19 cellular contexts compared by ENCODE assay signal in the genomic region with DNA sequence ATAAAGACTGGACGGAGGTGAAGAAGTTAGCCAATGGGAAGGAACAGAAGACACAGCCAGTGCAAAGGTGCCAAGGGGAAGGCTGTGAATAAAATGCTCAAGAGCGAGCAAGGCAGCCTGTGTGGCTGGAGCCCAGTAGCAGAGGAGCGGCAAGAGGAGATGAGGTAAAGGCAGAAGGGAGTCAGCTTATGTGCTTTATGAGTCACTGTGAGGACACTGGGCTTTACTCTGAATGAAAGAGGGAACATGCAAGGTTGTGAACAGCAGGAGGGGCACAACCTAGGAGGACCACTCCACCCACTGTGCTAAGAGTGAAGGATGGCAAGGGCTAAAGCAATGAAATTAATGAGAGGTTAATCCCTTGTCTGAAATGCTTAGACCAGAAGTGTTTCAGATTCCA.
DNase-seq lines count a peak whose midpoint lies in the region; ATAC-seq and TF ChIP-seq lines count a peak whose summit lies in the region.
"Had no signal": no experiment of that assay in that cellular context is flagged by ENCODE, and none has a peak within 500 bp of the region (broad histone marks: within the 10 kb centered on the region; RNA-seq: fewer than 3 reads in every experiment).

No MANE protein-coding gene starts in this region.

- no peaks in the 10 kb centered on the region for H4K20me1 ChIP-seq in HCT116 (ENCODE audit: insufficient read depth)

- H3K79me2 ChIP-seq in HCT116 (ENCODE audit: insufficient read depth, low read length) = peaks cover 1% of the 10 kb centered on the region; the same call in 1 of the 2 replicates

- CTCF ChIA-PET in HCT116 (lab: Charles Lee) (no interaction called here), RWPE1 (lab: Yijun Ruan, JAX) (no interaction called here)

- H3K27ac ChIP-seq in HCT116 (ENCODE audit: low read depth, low read length) (peak overlapping the region; percentile 96), WERI-Rb-1 (no peak overlapping the region), RWPE1 (no peak overlapping the region)
- H3K27ac ChIP-seq: Peyer's patch had no signal

- H3K9ac ChIP-seq in HCT116 (ENCODE audit: low read length) = no peak overlapping the region

- DNase-seq in ELR (ENCODE audit: low read depth) (peak; percentile 24), HCT116 (ENCODE audit: low read depth, low spot score) (no peak), WERI-Rb-1 (peak; percentile 54), epithelial cell of esophagus (ENCODE audit: low read depth) (peak; percentile 17), RWPE1 (ENCODE audit: low spot score) (no peak), DMS153 treated with DMSO at 0.1 percent for 48 hours (lab: John Stamatoyannopoulos, UW; ENCODE audit: unreplicated experiment) (no peak)
- DNase-seq: BE2C, DND-41, GOT3, Karpas-422, NCI-H1694, NCI-H2081, NCI-H2171, NCI-H345, NCI-H524 treated with DMSO at 0.1 percent for 48 hours, NCI-H82, Peyer's patch, Right ventricle myocardium superior had no signal

- no peaks in the 10 kb centered on the region for H3K27me3 ChIP-seq in HCT116 (ENCODE audit: insufficient read depth, low read length)
- no peaks in the 10 kb centered on the region for H3K27me3 ChIP-seq in WERI-Rb-1 (ENCODE audit: insufficient read depth, low read depth, severe bottlenecking)
- H3K27me3 ChIP-seq: Peyer's patch had no signal

- intact Hi-C loops in HCT116 (cut with micrococcal nuclease) = loop anchor here (10.0 kb wide), 1 partner anchor 117 kb away; no protein-coding TSS in a partner anchor

- no peak for TF ChIP-seq POLR2A in HCT116 (IDR thresholded peaks at IDR 0.05; ENCODE audit: borderline replicate concordance, extremely low read depth, insufficient read depth, insufficient read length)

- H3K4me1 ChIP-seq in HCT116 (ENCODE audit: control insufficient read depth in 1 of 2, insufficient read depth in 2 of 2, low read length in 2 of 2) = peaks cover 42 to 71% of the 10 kb centered on the region in 2 experiments
- H3K4me1 ChIP-seq: BE2C, Peyer's patch had no signal

- no peak for ATAC-seq in HCT116
- no peak for ATAC-seq in GM19023 (IDR thresholded peaks at IDR 0.05; ENCODE audit: unreplicated experiment)

- TF ChIP-seq RAD21 in HCT116 (IDR thresholded peaks at IDR 0.05; ENCODE audit: low read depth) = no peak

- no peak overlapping the region for H2AFZ ChIP-seq in HCT116 (ENCODE audit: low read depth, low read length, poor library complexity, severe bottlenecking)

- no peaks in the 10 kb centered on the region for H3K9me2 ChIP-seq in HCT116 (ENCODE audit: insufficient read depth)

- BruUV-seq in HCT116 (replicated peaks; lab: Mats Ljungman, UMichigan) = no TSS peak

- H3K9me3 ChIP-seq in HCT116 (ENCODE audit: control insufficient read depth in 1 of 2, insufficient read depth in 1 of 2, low read depth in 1 of 2, low read length in 2 of 2) (peaks cover 0 to 2% of the 10 kb centered on the region in 2 experiments; a peak in 1 of 4 replicates), WERI-Rb-1 (ENCODE audit: severe bottlenecking) (no peaks in the 10 kb centered on the region)
- H3K9me3 ChIP-seq: BE2C, Peyer's patch had no signal

- no peak for TF ChIP-seq CTCF in HCT116 (IDR thresholded peaks at IDR 0.05 in 2 of 3, conservative IDR thresholded peaks at IDR 0.05 in 1 of 3; ENCODE audit: borderline replicate concordance in 1 of 3, insufficient read depth in 1 of 3, low read depth in 2 of 3, low read length in 2 of 3)
- no peak for TF ChIP-seq CTCF in WERI-Rb-1 (IDR thresholded peaks at IDR 0.05; ENCODE audit: low read depth, low read length)
- TF ChIP-seq CTCF in epithelial cell of esophagus (IDR thresholded peaks at IDR 0.05; ENCODE audit: insufficient read depth, low read depth, low read length, missing control alignments) = no peak
- TF ChIP-seq CTCF in RWPE1 (conservative IDR thresholded peaks at IDR 0.05; ENCODE audit: low read depth) = no peak

- H3K4me3 ChIP-seq in HCT116 (replicated peaks in 1 of 2; ENCODE audit: low read depth in 1 of 2, low read length in 2 of 2) (no peak overlapping the region), WERI-Rb-1 (ENCODE audit: low read depth, low read length) (no peak overlapping the region), epithelial cell of esophagus (ENCODE audit: low read length) (no peak overlapping the region)
- H3K4me3 ChIP-seq: Peyer's patch had no signal

- RAD21 ChIA-PET in HCT116 (lab: Charles Lee; ENCODE audit: low non-redundant PET in 1 of 2, low total read pairs in 2 of 2, uncharacterized antibody in 2 of 2, unreplicated experiment in 2 of 2) = no interaction called here

- H3K36me3 ChIP-seq in HCT116 (ENCODE audit: control insufficient read depth in 1 of 2, insufficient read depth in 2 of 2, low read length in 2 of 2) = peaks cover 0 to 38% of the 10 kb centered on the region in 2 experiments; a peak in 2 of 4 replicates
- no peaks in the 10 kb centered on the region for H3K36me3 ChIP-seq in WERI-Rb-1
- H3K36me3 ChIP-seq: BE2C, Peyer's patch had no signal

- H3K4me2 ChIP-seq in HCT116 (ENCODE audit: low read length) = no peak overlapping the region

- POLR2A ChIA-PET in HCT116 (lab: Charles Lee) (no interaction called here), RWPE1 (lab: Yijun Ruan, JAX; ENCODE audit: low non-redundant PET) (no interaction called here)

TF ChIP-seq in HCT116, 20 proteins besides CTCF, POLR2A, EP300 and RAD21:
- TF ChIP-seq CBX3 (IDR thresholded peaks at IDR 0.05; ENCODE audit: low read depth) (no peak), POLR2AphosphoS5 (IDR thresholded peaks at IDR 0.05; ENCODE audit: low read depth, low read length) (0 out of 2 replicates have a peak, but pooled peaks have one; percentile 17), TCF7L2 (IDR thresholded peaks at IDR 0.05; ENCODE audit: borderline replicate concordance, extremely low read depth, insufficient read depth, insufficient read length) (no peak)
- TF ChIP-seq, protein P1, sequence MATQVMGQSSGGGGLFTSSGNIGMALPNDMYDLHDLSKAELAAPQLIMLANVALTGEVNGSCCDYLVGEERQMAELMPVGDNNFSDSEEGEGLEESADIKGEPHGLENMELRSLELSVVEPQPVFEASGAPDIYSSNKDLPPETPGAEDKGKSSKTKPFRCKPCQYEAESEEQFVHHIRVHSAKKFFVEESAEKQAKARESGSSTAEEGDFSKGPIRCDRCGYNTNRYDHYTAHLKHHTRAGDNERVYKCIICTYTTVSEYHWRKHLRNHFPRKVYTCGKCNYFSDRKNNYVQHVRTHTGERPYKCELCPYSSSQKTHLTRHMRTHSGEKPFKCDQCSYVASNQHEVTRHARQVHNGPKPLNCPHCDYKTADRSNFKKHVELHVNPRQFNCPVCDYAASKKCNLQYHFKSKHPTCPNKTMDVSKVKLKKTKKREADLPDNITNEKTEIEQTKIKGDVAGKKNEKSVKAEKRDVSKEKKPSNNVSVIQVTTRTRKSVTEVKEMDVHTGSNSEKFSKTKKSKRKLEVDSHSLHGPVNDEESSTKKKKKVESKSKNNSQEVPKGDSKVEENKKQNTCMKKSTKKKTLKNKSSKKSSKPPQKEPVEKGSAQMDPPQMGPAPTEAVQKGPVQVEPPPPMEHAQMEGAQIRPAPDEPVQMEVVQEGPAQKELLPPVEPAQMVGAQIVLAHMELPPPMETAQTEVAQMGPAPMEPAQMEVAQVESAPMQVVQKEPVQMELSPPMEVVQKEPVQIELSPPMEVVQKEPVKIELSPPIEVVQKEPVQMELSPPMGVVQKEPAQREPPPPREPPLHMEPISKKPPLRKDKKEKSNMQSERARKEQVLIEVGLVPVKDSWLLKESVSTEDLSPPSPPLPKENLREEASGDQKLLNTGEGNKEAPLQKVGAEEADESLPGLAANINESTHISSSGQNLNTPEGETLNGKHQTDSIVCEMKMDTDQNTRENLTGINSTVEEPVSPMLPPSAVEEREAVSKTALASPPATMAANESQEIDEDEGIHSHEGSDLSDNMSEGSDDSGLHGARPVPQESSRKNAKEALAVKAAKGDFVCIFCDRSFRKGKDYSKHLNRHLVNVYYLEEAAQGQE (IDR thresholded peaks at IDR 0.05; ENCODE audit: low read depth) = no peak

Comparison
In these comparisons a context has a peak if more than half of its experiments do, and no peak if none do; other contexts are left out.
1. DNase-seq: peak in ELR (single experiment), WERI-Rb-1 (single experiment) and epithelial cell of esophagus (single experiment); none in HCT116 (single experiment), RWPE1 (single experiment) and DMS153 treated with DMSO at 0.1 percent for 48 hours (single experiment).